8 cellular contexts compared by ENCODE assay signal in genomic region chr1:32741417-32742131, GRCh38. TPM values are rescaled to one million over a fixed set of nuclear protein-coding genes. Genes with fewer than 3 reads are reported as not detected.
DNase-seq lines count a peak whose midpoint lies in the region; ATAC-seq and TF ChIP-seq lines count a peak whose summit lies in the region.

No MANE protein-coding gene starts in this region.

- no peak for DNase-seq in CD14-positive monocyte (ENCODE audit: low spot score)
- no peak for DNase-seq in HFF-Myc (ENCODE audit: extremely low read depth, low read depth)
- DNase-seq in ascending aorta (ENCODE audit: low spot score in 2 of 2), result no peak
- no peak for DNase-seq in spleen
- no peak for DNase-seq in H4 (ENCODE audit: low spot score)
- no peak for DNase-seq in NCI-H187 (lab: John Stamatoyannopoulos, UW)

- peak overlapping the region; percentile 65 for H3K9ac ChIP-seq in iPS-15b (ENCODE audit: low read depth, low read length)

- H3K4me1 Mint-ChIP-seq in CD14-positive monocyte, result peaks cover 16% of the 10 kb centered on the region

- peaks cover 2 to 19% (median 18%) of the 10 kb centered on the region in 3 donors for H3K27me3 Mint-ChIP-seq in CD14-positive monocyte (ENCODE audit: low read depth in 3 of 3)

- peaks cover 0 to 3% (median 0%) of the 10 kb centered on the region in 7 donors for H3K9me3 Mint-ChIP-seq in CD14-positive monocyte

- H3K4me1 ChIP-seq in ascending aorta (peaks cover 6 to 18% of the 10 kb centered on the region in 2 donors), iPS-15b (ENCODE audit: control insufficient read depth, insufficient read depth, low read length) (peaks cover 16% of the 10 kb centered on the region), spleen (peaks cover 4 to 31% (median 19%) of the 10 kb centered on the region in 6 donors)

- 1% methylated on average over 18 to 98 of the region's 98 CpGs for WGBS in spleen, 5 donors

- H3K27me3 ChIP-seq in ascending aorta (no peaks in the 10 kb centered on the region), iPS-15b (ENCODE audit: control insufficient read depth, insufficient read depth, low read length) (no peaks in the 10 kb centered on the region), spleen (replicated peaks in 1 of 7) (peaks cover 0 to 36% (median 12%) of the 10 kb centered on the region in 7 donors)

- H3K36me3 Mint-ChIP-seq in CD14-positive monocyte, result peaks cover 0 to 4% of the 10 kb centered on the region in 2 donors

- no peak overlapping the region for H3K27ac Mint-ChIP-seq in CD14-positive monocyte

- H3K27ac ChIP-seq in ascending aorta, result peak overlapping the region; percentile 93 to 97
- peak overlapping the region in 2 of 8 donors; percentile 33 to 36 for H3K27ac ChIP-seq in spleen

- no peaks in the 10 kb centered on the region for H3K9me3 ChIP-seq in ascending aorta
- H3K9me3 ChIP-seq in iPS-15b (ENCODE audit: control insufficient read depth, insufficient read depth, low read length), result no peaks in the 10 kb centered on the region
- no peaks in the 10 kb centered on the region for H3K9me3 ChIP-seq in spleen

- no peak for ATAC-seq in GM21576 (IDR thresholded peaks at IDR 0.05; ENCODE audit: unreplicated experiment)

- TF ChIP-seq CTCF in CD14-positive monocyte (IDR thresholded peaks at IDR 0.05) (no peak), HFF-Myc (IDR thresholded peaks at IDR 0.05; ENCODE audit: low read depth, low read length, missing control alignments) (peak; percentile 54), ascending aorta (IDR thresholded peaks at IDR 0.05) (peak in 1 of 3 experiments; percentile 50), spleen (IDR thresholded peaks at IDR 0.05 in 8 of 11, conservative IDR thresholded peaks at IDR 0.05 in 3 of 11) (peak in 3 of 11 experiments; percentile 16 to 33 (median 31))

- H3K4me3 ChIP-seq in HFF-Myc (replicated peaks; ENCODE audit: low read depth, low read length) (peak overlapping the region; percentile 50), ascending aorta (peak overlapping the region; percentile 64 to 99), iPS-15b (ENCODE audit: low read depth, low read length) (peak overlapping the region; percentile 64), spleen (peak overlapping the region; percentile 28 to 73 (median 47))

- intact Hi-C loops in CD14-positive monocyte (cut with micrococcal nuclease) (no loop called here), ascending aorta (cut with DNase I) (loop anchor here (2.0 kb wide), 1 partner anchor 29 kb away; no protein-coding TSS in a partner anchor), spleen (cut with DNase I; ENCODE audit: low total_unique reads) (no loop called here)

- no peak for TF ChIP-seq POLR2A in spleen (IDR thresholded peaks at IDR 0.05)

- H3K36me3 ChIP-seq in ascending aorta (no peaks in the 10 kb centered on the region), iPS-15b (ENCODE audit: control insufficient read depth, insufficient read depth, low read length) (no peaks in the 10 kb centered on the region), spleen (no peaks in the 10 kb centered on the region)

- peak overlapping the region; percentile 85 to 89 for H3K4me3 Mint-ChIP-seq in CD14-positive monocyte

RNA-seq across cellular contexts. Expression of gene SYNC, which starts 39.0 kb away (rescaled TPM):
- polyA plus RNA-seq in CD14-positive monocyte (under 1 TPM in 1 of 2 donors, not detected in 1; 0.05 TPM), spleen (1 to 10 TPM; 1.2 to 4.5 (median 1.7) TPM)
- total RNA-seq in ascending aorta (87.3 TPM), spleen (1 to 10 TPM; 1.3 to 9.2 (median 6.5) TPM)
- total RNA-seq in H4 (2014; rRNA removed; shearing (Covaris generic)), result 20.2 and 20.7 TPM in 2 replicates
